16 cellular contexts compared by ENCODE assay signal in the genomic region with DNA sequence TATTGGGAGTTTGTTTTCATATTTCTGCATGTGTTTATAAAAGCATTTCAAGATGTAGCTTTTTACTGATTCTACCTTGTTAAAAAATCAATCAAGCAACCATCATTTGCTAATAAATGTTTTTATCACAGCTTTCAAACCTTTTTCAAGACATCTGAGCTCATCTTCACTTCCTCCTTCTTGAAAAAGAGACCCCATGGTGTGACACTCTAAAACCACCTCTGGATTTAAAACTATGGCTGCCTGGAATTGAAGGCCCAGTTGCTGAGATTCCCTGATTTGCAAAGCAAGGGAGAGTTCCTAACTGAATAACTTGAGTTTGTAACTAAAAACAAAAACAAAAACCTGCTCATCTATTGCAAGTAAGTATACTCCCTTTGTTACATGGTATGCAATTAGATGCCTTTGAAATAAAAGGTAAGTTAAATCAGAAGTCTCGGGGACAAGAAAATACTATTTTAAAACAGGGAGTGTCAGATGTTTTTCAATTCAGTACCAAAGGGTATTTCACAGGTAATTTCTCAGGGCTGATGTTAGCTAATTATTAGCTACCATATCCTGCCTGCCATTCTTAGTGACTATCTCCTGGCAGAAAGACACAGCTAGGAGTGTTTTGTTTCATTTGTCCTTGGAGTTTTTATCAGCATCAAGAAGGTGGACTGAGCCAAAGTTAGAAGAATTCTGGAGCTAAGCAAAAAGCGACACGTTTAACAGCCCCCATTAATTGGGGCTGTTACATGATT.
DNase-seq lines count a peak whose midpoint lies in the region; ATAC-seq and TF ChIP-seq lines count a peak whose summit lies in the region.
"Had no signal": no experiment of that assay in that cellular context is flagged by ENCODE, and none has a peak within 500 bp of the region (broad histone marks: within the 10 kb centered on the region; RNA-seq: fewer than 3 reads in every experiment).

No MANE protein-coding gene starts in this region.

- no peaks in the 10 kb centered on the region for H3K9me3 ChIP-seq in body of pancreas
- H3K9me3 ChIP-seq: BE2C, colonic mucosa, thoracic aorta had no signal

- 15 to 19% methylated on average over 3 of the region's 3 CpGs for WGBS in body of pancreas, 2 donors

- no peak for TF ChIP-seq POLR2A in body of pancreas (IDR thresholded peaks at IDR 0.05)

- TF ChIP-seq CTCF in body of pancreas (IDR thresholded peaks at IDR 0.05) (no peak), HFFc6 (IDR thresholded peaks at IDR 0.05) (no peak)

- H3K4me3 Mint-ChIP-seq in HFFc6 = no peak overlapping the region
- H3K4me3 Mint-ChIP-seq: activated CD4-positive, alpha-beta memory T cell treated with anti-CD3 and anti-CD28 coated beads, Interleukin-2, amount 10 ng/mL, durations not matched to agents 7 days and 5 days; activated naive CD4-positive, alpha-beta T cell treated with anti-CD3 and anti-CD28 coated beads, Interleukin-2, amount 50 U/mL, for 24 hours had no signal

- H3K4me1 Mint-ChIP-seq in HFFc6 (ENCODE audit: low read depth) = peaks cover 49% of the 10 kb centered on the region

- no peaks in the 10 kb centered on the region for H3K36me3 Mint-ChIP-seq in HFFc6 (ENCODE audit: low read depth)

- H3K36me3 ChIP-seq in body of pancreas (replicated peaks in 1 of 2; ENCODE audit: insufficient read depth in 1 of 2, low read depth in 2 of 2) = no peaks in the 10 kb centered on the region
- H3K36me3 ChIP-seq: BE2C, colonic mucosa, thoracic aorta had no signal

- peak overlapping the region in 3 of 4 donors; percentile 44 to 50 (median 47) for H3K27ac ChIP-seq in body of pancreas
- H3K27ac ChIP-seq: colonic mucosa, PC-9, thoracic aorta had no signal

- H3K27me3 ChIP-seq in body of pancreas = no peaks in the 10 kb centered on the region
- H3K27me3 ChIP-seq: BE2C had no signal

- ATAC-seq in GM18870 (IDR thresholded peaks at IDR 0.05; ENCODE audit: unreplicated experiment) (peak; percentile 66), HG02938 (IDR thresholded peaks at IDR 0.05; ENCODE audit: unreplicated experiment) (peak; percentile 53), body of pancreas (peak; percentile 73), HG02981 (IDR thresholded peaks at IDR 0.05; ENCODE audit: unreplicated experiment) (no peak)

- intact Hi-C loops in body of pancreas (cut with DNase I) = no loop called here

- DNase-seq in body of pancreas (peak in 1 of 4 donors; percentile 39), renal cortical epithelial cell (ENCODE audit: low read depth) (peak; percentile 76), HFFc6 (no peak), NCI-H748 (lab: John Stamatoyannopoulos, UW; ENCODE audit: unreplicated experiment) (no peak), hypothalamus (lab: John Stamatoyannopoulos, UW) (no peak)
- DNase-seq: activated CD4-positive, alpha-beta memory T cell treated with anti-CD3 and anti-CD28 coated beads, Interleukin-2, amount 10 ng/mL, durations not matched to agents 7 days and 5 days; BE2C; colonic mucosa; GDM1; KG1; PC-9 had no signal

- H3K27ac Mint-ChIP-seq in HFFc6 = no peak overlapping the region
- H3K27ac Mint-ChIP-seq: activated CD4-positive, alpha-beta memory T cell treated with anti-CD3 and anti-CD28 coated beads, Interleukin-2, amount 10 ng/mL, durations not matched to agents 7 days and 5 days; activated naive CD4-positive, alpha-beta T cell treated with anti-CD3 and anti-CD28 coated beads, Interleukin-2, amount 50 U/mL, for 24 hours had no signal

- no peaks in the 10 kb centered on the region for H3K9me3 Mint-ChIP-seq in HFFc6
- H3K9me3 Mint-ChIP-seq: activated CD4-positive, alpha-beta memory T cell treated with anti-CD3 and anti-CD28 coated beads, Interleukin-2, amount 10 ng/mL, durations not matched to agents 7 days and 5 days; activated naive CD4-positive, alpha-beta T cell treated with anti-CD3 and anti-CD28 coated beads, Interleukin-2, amount 50 U/mL, for 24 hours had no signal

- H3K4me3 ChIP-seq in body of pancreas = no peak overlapping the region
- H3K4me3 ChIP-seq: colonic mucosa, PC-9, thoracic aorta had no signal

- peaks cover 41% of the 10 kb centered on the region for H3K4me1 ChIP-seq in body of pancreas
- H3K4me1 ChIP-seq: BE2C, colonic mucosa had no signal

- H3K27me3 Mint-ChIP-seq in HFFc6 (ENCODE audit: insufficient read depth) = no peaks in the 10 kb centered on the region; the same call in 1 of the 2 replicates
